ENCODE assay signal across 26 cellular contexts in genomic region chr3:160583451-160583850, GRCh38.
"Had no signal": no experiment of that assay in that cellular context is flagged by ENCODE, and none has a peak within 500 bp of the region (broad histone marks: within the 10 kb centered on the region; RNA-seq: fewer than 3 reads in every experiment).

No MANE protein-coding gene starts in this region.

- H3K9me3 ChIP-seq: testis, thyroid gland, transverse colon, vagina had no signal

- H3K4me3 Mint-ChIP-seq: immature natural killer cell; memory B cell; naive thymus-derived CD4-positive, alpha-beta T cell; natural killer cell treated with Interleukin-12 subunit alpha and Interleukin-12 subunit beta and Interleukin-15 and Interleukin-18, amount 100 ng/mL, for 72 hours; stimulated activated naive B cell treated with anti-CD40 and anti-IgM and Interleukin-4, amounts not matched to agents 10 μg/mL and 1 μg/mL and 100 μg/mL, for 72 hours had no signal

- FAIRE-seq: islet of Langerhans had no signal

- H3K36me3 ChIP-seq: left ventricle myocardium inferior, ovary, stomach, thyroid gland, transverse colon, upper lobe of left lung, vagina had no signal

- H3K27me3 ChIP-seq: ovary, stomach, testis, thyroid gland, transverse colon, upper lobe of left lung, vagina had no signal

- DNase-seq: immature natural killer cell; left ventricle myocardium inferior; midbrain; mucosa of descending colon; naive thymus-derived CD4-positive, alpha-beta T cell; ovary; right cardiac atrium; stimulated activated CD4-positive, alpha-beta T cell treated with anti-CD3 and anti-CD28 coated beads, Interleukin-12 subunit alpha, Interleukin-12 subunit beta, amount 100 ng/mL, for 4 hours; stimulated activated CD4-positive, alpha-beta T cell treated with anti-CD3 and anti-CD28 coated beads, Interleukin-15, amount 100 ng/mL, for 24 hours; stimulated activated CD4-positive, alpha-beta T cell treated with anti-CD3 and anti-CD28 coated beads, Interleukin-2, amount 100 ng/mL, for 24 hours; stimulated activated CD4-positive, alpha-beta T cell treated with anti-CD3 and anti-CD28 coated beads, Interleukin-4, amount 100 ng/mL, for 1 hour; stimulated activated naive B cell treated with anti-CD40 and anti-IgM and Interleukin-4, amounts not matched to agents 10 μg/mL and 1 μg/mL and 100 μg/mL, for 72 hours; stimulated activated naive CD8-positive, alpha-beta T cell treated with anti-CD3 and anti-CD28 coated beads, Interleukin-15, Interleukin-2, amounts not matched to agents 100 U/mL and 50 U/mL, for 24 hours; stomach; testis; transverse colon; upper lobe of left lung had no signal

- H3K27ac ChIP-seq: left ventricle myocardium inferior, ovary, skin epidermis, stomach, testis, thyroid gland, transverse colon, upper lobe of left lung, vagina had no signal

- H3K27ac Mint-ChIP-seq: immature natural killer cell; memory B cell; naive thymus-derived CD4-positive, alpha-beta T cell; natural killer cell treated with Interleukin-12 subunit alpha and Interleukin-12 subunit beta and Interleukin-15 and Interleukin-18, amount 100 ng/mL, for 72 hours; progenitor cell of endocrine pancreas; stimulated activated naive B cell treated with anti-CD40 and anti-IgM and Interleukin-4, amounts not matched to agents 10 μg/mL and 1 μg/mL and 100 μg/mL, for 72 hours had no signal

- H3K4me1 ChIP-seq: left ventricle myocardium inferior, stomach, testis, transverse colon, upper lobe of left lung, vagina had no signal

- ATAC-seq: mucosa of descending colon; naive thymus-derived CD4-positive, alpha-beta T cell; natural killer cell treated with Interleukin-12 subunit alpha and Interleukin-12 subunit beta and Interleukin-15 and Interleukin-18, amount 100 ng/mL, for 72 hours; right cardiac atrium; sciatic nerve; stimulated activated naive B cell treated with anti-CD40 and anti-IgM and Interleukin-4, amounts not matched to agents 10 μg/mL and 1 μg/mL and 100 μg/mL, for 72 hours; stimulated activated naive CD8-positive, alpha-beta T cell treated with anti-CD3 and anti-CD28 coated beads, Interleukin-15, Interleukin-2, amounts not matched to agents 100 U/mL and 50 U/mL, for 24 hours had no signal

- H3K4me3 ChIP-seq: left ventricle myocardium inferior, lung, mucosa of descending colon, ovary, skin epidermis, stomach, testis, thyroid gland, transverse colon, upper lobe of left lung, vagina had no signal

- H3K4me1 Mint-ChIP-seq: immature natural killer cell; memory B cell; naive thymus-derived CD4-positive, alpha-beta T cell had no signal
